Comparison of ENCODE assay signal across 25 cellular contexts in genomic region chr7:158312789-158313188, GRCh38.
"Had no signal": no experiment of that assay in that cellular context is flagged by ENCODE, and none has a peak within 500 bp of the region (broad histone marks: within the 10 kb centered on the region; RNA-seq: fewer than 3 reads in every experiment).

No MANE protein-coding gene starts in this region.

- FAIRE-seq: endometrium had no signal

- H3K4me2 ChIP-seq: hepatocyte had no signal

- H3K27me3 ChIP-seq: hepatocyte, tibial nerve had no signal

- H3K4me1 ChIP-seq: gastroesophageal sphincter, lower lobe of right lung had no signal

- H3K27ac ChIP-seq: gastroesophageal sphincter, hepatocyte, lower lobe of right lung, spleen, tibial nerve had no signal

- H3K4me3 ChIP-seq: gastroesophageal sphincter, hepatocyte, lower lobe of right lung, spleen, tibial nerve had no signal

- H3K9me3 Mint-ChIP-seq: activated naive CD4-positive, alpha-beta T cell treated with anti-CD3 and anti-CD28 coated beads, Interleukin-2, amount 50 U/mL, for 24 hours had no signal

- H3K36me3 ChIP-seq: gastroesophageal sphincter, lower lobe of right lung, spleen, tibial nerve had no signal

- H3K36me3 Mint-ChIP-seq: activated naive CD4-positive, alpha-beta T cell treated with anti-CD3 and anti-CD28 coated beads, Interleukin-2, amount 50 U/mL, for 24 hours had no signal

- H3K79me2 ChIP-seq: hepatocyte had no signal

- ATAC-seq: activated naive CD8-positive, alpha-beta T cell treated with anti-CD3 and anti-CD28 coated beads, Interleukin-2, amount 50 U/mL, for 24 hours; left lobe of liver; lower lobe of right lung; natural killer cell treated with Interleukin-12 subunit alpha and Interleukin-12 subunit beta and Interleukin-15 and Interleukin-18, amount 100 ng/mL, for 72 hours; right cardiac atrium had no signal

- H3K27me3 Mint-ChIP-seq: activated CD4-positive, alpha-beta memory T cell treated with anti-CD3 and anti-CD28 coated beads, Interleukin-2, amount 10 ng/mL, durations not matched to agents 7 days and 5 days; natural killer cell treated with Interleukin-12 subunit alpha and Interleukin-12 subunit beta and Interleukin-15 and Interleukin-18, amount 100 ng/mL, for 72 hours had no signal

- H3K4me3 Mint-ChIP-seq: activated CD4-positive, alpha-beta memory T cell treated with anti-CD3 and anti-CD28 coated beads, Interleukin-2, amount 10 ng/mL, durations not matched to agents 7 days and 5 days; activated CD4-positive, alpha-beta T cell treated with anti-CD3 and anti-CD28 coated beads, Interleukin-2, amount 10 ng/mL, durations not matched to agents 7 days and 5 days; activated naive CD4-positive, alpha-beta T cell treated with anti-CD3 and anti-CD28 coated beads, Interleukin-2, amount 50 U/mL, for 24 hours; activated naive CD8-positive, alpha-beta T cell treated with anti-CD3 and anti-CD28 coated beads, Interleukin-2, amount 50 U/mL, for 24 hours; central memory CD8-positive, alpha-beta T cell; dendritic cell treated with granulocyte-macrophage colony-stimulating factor and Interleukin-4, amounts not matched to agents 40 ng/mL and 50 ng/mL, for 4 days; natural killer cell treated with Interleukin-12 subunit alpha and Interleukin-12 subunit beta and Interleukin-15 and Interleukin-18, amount 100 ng/mL, for 72 hours had no signal

- DNase-seq: activated CD4-positive, alpha-beta memory T cell treated with anti-CD3 and anti-CD28 coated beads, Interleukin-2, amount 10 ng/mL, durations not matched to agents 7 days and 5 days; activated CD4-positive, alpha-beta T cell treated with anti-CD3 and anti-CD28 coated beads, Interleukin-2, amount 10 ng/mL, durations not matched to agents 7 days and 5 days; activated CD4-positive, CD25-positive, alpha-beta regulatory T cell treated with anti-CD3 and anti-CD28 coated beads, Interleukin-2, amount 50 U/mL, for 72 hours; activated naive CD8-positive, alpha-beta T cell treated with anti-CD3 and anti-CD28 coated beads, Interleukin-2, amount 50 U/mL, for 24 hours; activated T-cell treated with anti-CD3 and anti-CD28 coated beads, Interleukin-2, amount 50 U/mL, for 48 hours; amygdala; effector CD4-positive, alpha-beta T cell; kidney glomerular epithelial cell; lower lobe of right lung; mesenchymal stem cell; right cardiac atrium; spleen; stimulated activated CD4-positive, alpha-beta T cell treated with anti-CD3 and anti-CD28 coated beads, Interleukin-2, amount 100 ng/mL, for 48 hours; stimulated activated naive CD4-positive, alpha-beta T cell treated with Interleukin-2 at 50 U/mL for 16 hours; T-helper 2 cell had no signal

- H3K27ac Mint-ChIP-seq: activated CD4-positive, alpha-beta memory T cell treated with anti-CD3 and anti-CD28 coated beads, Interleukin-2, amount 10 ng/mL, durations not matched to agents 7 days and 5 days; activated CD4-positive, alpha-beta T cell treated with anti-CD3 and anti-CD28 coated beads, Interleukin-2, amount 10 ng/mL, durations not matched to agents 7 days and 5 days; activated naive CD4-positive, alpha-beta T cell treated with anti-CD3 and anti-CD28 coated beads, Interleukin-2, amount 50 U/mL, for 24 hours; activated naive CD8-positive, alpha-beta T cell treated with anti-CD3 and anti-CD28 coated beads, Interleukin-2, amount 50 U/mL, for 24 hours; activated T-helper 2 cell treated with anti-CD3 and anti-CD28 coated beads, Interferon-gamma antibody, Interleukin-2, Interleukin-4, amounts not matched to agents 10 μg/mL and 5 μg/mL and 100 μg/mL, durations not matched to agents 14 hours and 24 hours and 36 hours; dendritic cell treated with granulocyte-macrophage colony-stimulating factor and Interleukin-4, amounts not matched to agents 40 ng/mL and 50 ng/mL, for 4 days; natural killer cell treated with Interleukin-12 subunit alpha and Interleukin-12 subunit beta and Interleukin-15 and Interleukin-18, amount 100 ng/mL, for 72 hours had no signal

- H2AFZ ChIP-seq: hepatocyte had no signal

- H3K4me1 Mint-ChIP-seq: activated CD4-positive, alpha-beta memory T cell treated with anti-CD3 and anti-CD28 coated beads, Interleukin-2, amount 10 ng/mL, durations not matched to agents 7 days and 5 days; activated CD4-positive, alpha-beta T cell treated with anti-CD3 and anti-CD28 coated beads, Interleukin-2, amount 10 ng/mL, durations not matched to agents 7 days and 5 days; activated naive CD4-positive, alpha-beta T cell treated with anti-CD3 and anti-CD28 coated beads, Interleukin-2, amount 50 U/mL, for 24 hours; activated naive CD8-positive, alpha-beta T cell treated with anti-CD3 and anti-CD28 coated beads, Interleukin-2, amount 50 U/mL, for 24 hours; central memory CD8-positive, alpha-beta T cell had no signal
